In the genomic region with DNA sequence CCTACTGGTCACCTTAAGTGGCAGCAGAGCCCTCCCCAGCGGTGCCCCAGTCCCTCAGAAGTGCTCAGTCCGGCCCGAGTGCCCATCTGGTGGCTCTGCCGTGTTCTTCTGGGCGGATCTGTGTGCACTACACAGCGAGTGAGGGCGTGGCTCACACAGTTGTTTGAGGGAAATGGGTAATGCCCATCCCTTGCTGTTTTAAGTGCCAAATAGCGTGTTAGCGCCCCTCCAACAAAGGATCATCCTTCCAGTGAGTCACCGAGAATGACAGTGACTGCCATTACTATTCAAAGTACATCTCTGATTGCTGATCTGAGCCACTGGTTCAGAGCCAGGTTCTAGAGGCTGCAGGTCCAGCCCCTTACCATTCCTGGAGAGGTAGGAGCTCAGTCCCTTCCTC, we compare ENCODE assay signal across 20 cellular contexts.
"Had no signal": no experiment of that assay in that cellular context is flagged by ENCODE, and none has a peak within 500 bp of the region (broad histone marks: within the 10 kb centered on the region; RNA-seq: fewer than 3 reads in every experiment).

No MANE protein-coding gene starts in this region.

- H3K9me3 ChIP-seq: heart right ventricle, lower lobe of right lung, mucosa of descending colon, spleen, thoracic aorta had no signal

- H3K4me1 ChIP-seq: lower lobe of right lung, neural progenitor cell had no signal

- H3K4me3 Mint-ChIP-seq: activated CD4-positive, alpha-beta T cell treated with anti-CD3 and anti-CD28 coated beads, Interleukin-2, amount 10 ng/mL, durations not matched to agents 7 days and 5 days; activated CD8-positive, alpha-beta T cell treated with anti-CD3 and anti-CD28 coated beads, Interleukin-2, amount 10 ng/mL, durations not matched to agents 7 days and 5 days; activated naive CD8-positive, alpha-beta T cell treated with anti-CD3 and anti-CD28 coated beads, Interleukin-2, amount 50 U/mL, for 24 hours; activated T-helper 1 cell treated with anti-CD3 and anti-CD28 coated beads, Interleukin-12 subunit alpha, Interleukin-12 subunit beta, Interleukin-2, Interleukin-4 antibody, amounts not matched to agents 30 ng/mL and 10 ng/mL and 1 ng/mL, durations not matched to agents 14 hours and 24 hours and 36 hours; naive thymus-derived CD8-positive, alpha-beta T cell; neural progenitor cell; type B pancreatic cell had no signal

- H3K4me1 Mint-ChIP-seq: activated CD4-positive, alpha-beta T cell treated with anti-CD3 and anti-CD28 coated beads, Interleukin-2, amount 10 ng/mL, durations not matched to agents 7 days and 5 days; activated naive CD8-positive, alpha-beta T cell treated with anti-CD3 and anti-CD28 coated beads, Interleukin-2, amount 50 U/mL, for 24 hours had no signal

- H3K27me3 ChIP-seq: heart right ventricle, neural progenitor cell had no signal

- H3K9me3 Mint-ChIP-seq: activated CD4-positive, alpha-beta T cell treated with anti-CD3 and anti-CD28 coated beads, Interleukin-2, amount 10 ng/mL, durations not matched to agents 7 days and 5 days; activated naive CD8-positive, alpha-beta T cell treated with anti-CD3 and anti-CD28 coated beads, Interleukin-2, amount 50 U/mL, for 24 hours; activated T-helper 1 cell treated with anti-CD3 and anti-CD28 coated beads, Interleukin-12 subunit alpha, Interleukin-12 subunit beta, Interleukin-2, Interleukin-4 antibody, amounts not matched to agents 30 ng/mL and 10 ng/mL and 1 ng/mL, durations not matched to agents 14 hours and 24 hours and 36 hours; naive thymus-derived CD8-positive, alpha-beta T cell; type B pancreatic cell had no signal

- DNase-seq: activated CD4-positive, alpha-beta T cell treated with anti-CD3 and anti-CD28 coated beads, Interleukin-2, amount 10 ng/mL, durations not matched to agents 7 days and 5 days; activated CD8-positive, alpha-beta T cell treated with anti-CD3 and anti-CD28 coated beads, Interleukin-2, amount 10 ng/mL, durations not matched to agents 7 days and 5 days; activated gamma-delta T cell; activated naive CD4-positive, alpha-beta T cell treated with anti-CD3 and anti-CD28 coated beads, Interleukin-2, amount 50 U/mL, for 16 hours; activated naive CD8-positive, alpha-beta T cell treated with anti-CD3 and anti-CD28 coated beads, Interleukin-2, amount 50 U/mL, for 24 hours; cortex of kidney; effector CD4-positive, alpha-beta T cell; heart right ventricle; kidney; lower lobe of right lung; mucosa of descending colon; naive thymus-derived CD8-positive, alpha-beta T cell; spleen; stimulated activated CD4-positive, alpha-beta T cell treated with anti-CD3 and anti-CD28 coated beads, Interleukin-4, amount 100 ng/mL, for 1 hour; stimulated activated naive CD4-positive, alpha-beta T cell had no signal

- H3K4me3 ChIP-seq: heart right ventricle, lower lobe of right lung, mucosa of descending colon, neural progenitor cell, spleen, thoracic aorta had no signal

- H3K36me3 ChIP-seq: neural progenitor cell had no signal

- H3K27me3 Mint-ChIP-seq: activated CD4-positive, alpha-beta T cell treated with anti-CD3 and anti-CD28 coated beads, Interleukin-2, amount 10 ng/mL, durations not matched to agents 7 days and 5 days; activated naive CD8-positive, alpha-beta T cell treated with anti-CD3 and anti-CD28 coated beads, Interleukin-2, amount 50 U/mL, for 24 hours; naive thymus-derived CD8-positive, alpha-beta T cell; type B pancreatic cell had no signal

- H3K27ac ChIP-seq: heart right ventricle, lower lobe of right lung, neural progenitor cell, spleen, thoracic aorta had no signal

- H3K27ac Mint-ChIP-seq: activated CD8-positive, alpha-beta T cell treated with anti-CD3 and anti-CD28 coated beads, Interleukin-2, amount 10 ng/mL, durations not matched to agents 7 days and 5 days; activated naive CD8-positive, alpha-beta T cell treated with anti-CD3 and anti-CD28 coated beads, Interleukin-2, amount 50 U/mL, for 24 hours; activated T-helper 1 cell treated with anti-CD3 and anti-CD28 coated beads, Interleukin-12 subunit alpha, Interleukin-12 subunit beta, Interleukin-2, Interleukin-4 antibody, amounts not matched to agents 30 ng/mL and 10 ng/mL and 1 ng/mL, durations not matched to agents 14 hours and 24 hours and 36 hours; naive thymus-derived CD8-positive, alpha-beta T cell; neural progenitor cell; type B pancreatic cell had no signal

- H3K36me3 Mint-ChIP-seq: naive thymus-derived CD8-positive, alpha-beta T cell; type B pancreatic cell had no signal

- ATAC-seq: activated CD8-positive, alpha-beta T cell treated with anti-CD3 and anti-CD28 coated beads, Interleukin-2, amount 10 ng/mL, durations not matched to agents 7 days and 5 days; activated naive CD8-positive, alpha-beta T cell treated with anti-CD3 and anti-CD28 coated beads, Interleukin-2, amount 50 U/mL, for 24 hours; heart right ventricle; lower lobe of right lung; mucosa of descending colon; naive thymus-derived CD8-positive, alpha-beta T cell; sciatic nerve had no signal
